ENCODE assay signal across 22 cellular contexts in genomic region chr10:115659616-115660015, GRCh38.
DNase-seq lines count a peak whose midpoint lies in the region; TF ChIP-seq lines count a peak whose summit lies in the region.
"Had no signal": no experiment of that assay in that cellular context is flagged by ENCODE, and none has a peak within 500 bp of the region (broad histone marks: within the 10 kb centered on the region; RNA-seq: fewer than 3 reads in every experiment).

No MANE protein-coding gene starts in this region.

- DNase-seq in HS-27A (ENCODE audit: low read depth) (peak; percentile 31), amniotic epithelial cell (ENCODE audit: low read depth) (peak; percentile 27), fibroblast of gingiva (ENCODE audit: low read depth) (peak; percentile 2), skeletal muscle cell (ENCODE audit: low read depth) (peak; percentile 64), NCI-H1048 (lab: John Stamatoyannopoulos, UW) (no peak), T1000 (lab: John Stamatoyannopoulos, UW) (no peak), GM10248 (ENCODE audit: extremely low spot score) (no peak)
- DNase-seq: Calu3; CD8-positive, alpha-beta T cell; DMS53; EL; KBM-7; MV-4-11; NCI-H187; NCI-H2107; NCI-H510A; NCI-H748 treated with DMSO at 0.1 percent for 48 hours; NK-92 treated with Interleukin-12 subunit alpha and Interleukin-12 subunit beta, amount 100 ng/mL, for 24 hours; OCI-M1; SHP77 treated with DMSO at 0.1 percent for 48 hours had no signal

- CTCF ChIA-PET in GM10248 (lab: Yijun Ruan, JAX): no interaction called here

- TF ChIP-seq CTCF in GM10248 (IDR thresholded peaks at IDR 0.05; ENCODE audit: control extremely low read depth, extremely low read depth, low read depth, missing control alignments): no peak

- no peak overlapping the region for H3K4me3 ChIP-seq in skeletal muscle cell (ENCODE audit: low read depth, low read length)
- H3K4me3 ChIP-seq: A549; BLaER1 treated with 17β-estradiol and CSF1 and Interleukin-3, amounts not matched to agents 10 nM and 100 nM had no signal

- POLR2A ChIA-PET in GM10248 (lab: Yijun Ruan, JAX): no interaction called here

Comparison
In these comparisons a context has a peak if more than half of its experiments do, and no peak if none do; other contexts are left out.
1. DNase-seq: peak in HS-27A (single experiment), amniotic epithelial cell (single experiment), fibroblast of gingiva (single experiment) and skeletal muscle cell (single experiment); none in NCI-H1048 (single experiment), T1000 (single experiment) and GM10248 (single experiment).